ENCODE assay signal across 1 cellular context in genomic region chr2:7994397-7994951, GRCh38.
TF ChIP-seq lines count a peak whose summit lies in the region.

No MANE protein-coding gene starts in this region.

TF ChIP-seq in H1, 55 proteins besides CTCF, POLR2A, EP300 and RAD21:
- TF ChIP-seq CEBPB (IDR thresholded peaks at IDR 0.05; ENCODE audit: low read depth, low read length) (no peak), CHD1 (IDR thresholded peaks at IDR 0.05; ENCODE audit: low read depth, low read length) (no peak), JUN (IDR thresholded peaks at IDR 0.05; ENCODE audit: low read depth, low read length) (no peak), EZH2 (IDR thresholded peaks at IDR 0.05; ENCODE audit: low read depth, low read length, severe bottlenecking) (no peak), POU5F1 (IDR thresholded peaks at IDR 0.05; ENCODE audit: low read depth, low read length) (no peak)
- TF ChIP-seq, protein P1, sequence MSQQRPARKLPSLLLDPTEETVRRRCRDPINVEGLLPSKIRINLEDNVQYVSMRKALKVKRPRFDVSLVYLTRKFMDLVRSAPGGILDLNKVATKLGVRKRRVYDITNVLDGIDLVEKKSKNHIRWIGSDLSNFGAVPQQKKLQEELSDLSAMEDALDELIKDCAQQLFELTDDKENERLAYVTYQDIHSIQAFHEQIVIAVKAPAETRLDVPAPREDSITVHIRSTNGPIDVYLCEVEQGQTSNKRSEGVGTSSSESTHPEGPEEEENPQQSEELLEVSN (IDR thresholded peaks at IDR 0.05), result no peak
- TF ChIP-seq, protein P2, sequence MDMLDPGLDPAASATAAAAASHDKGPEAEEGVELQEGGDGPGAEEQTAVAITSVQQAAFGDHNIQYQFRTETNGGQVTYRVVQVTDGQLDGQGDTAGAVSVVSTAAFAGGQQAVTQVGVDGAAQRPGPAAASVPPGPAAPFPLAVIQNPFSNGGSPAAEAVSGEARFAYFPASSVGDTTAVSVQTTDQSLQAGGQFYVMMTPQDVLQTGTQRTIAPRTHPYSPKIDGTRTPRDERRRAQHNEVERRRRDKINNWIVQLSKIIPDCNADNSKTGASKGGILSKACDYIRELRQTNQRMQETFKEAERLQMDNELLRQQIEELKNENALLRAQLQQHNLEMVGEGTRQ (IDR thresholded peaks at IDR 0.05; ENCODE audit: low read length), result no peak
- TF ChIP-seq, protein P3, sequence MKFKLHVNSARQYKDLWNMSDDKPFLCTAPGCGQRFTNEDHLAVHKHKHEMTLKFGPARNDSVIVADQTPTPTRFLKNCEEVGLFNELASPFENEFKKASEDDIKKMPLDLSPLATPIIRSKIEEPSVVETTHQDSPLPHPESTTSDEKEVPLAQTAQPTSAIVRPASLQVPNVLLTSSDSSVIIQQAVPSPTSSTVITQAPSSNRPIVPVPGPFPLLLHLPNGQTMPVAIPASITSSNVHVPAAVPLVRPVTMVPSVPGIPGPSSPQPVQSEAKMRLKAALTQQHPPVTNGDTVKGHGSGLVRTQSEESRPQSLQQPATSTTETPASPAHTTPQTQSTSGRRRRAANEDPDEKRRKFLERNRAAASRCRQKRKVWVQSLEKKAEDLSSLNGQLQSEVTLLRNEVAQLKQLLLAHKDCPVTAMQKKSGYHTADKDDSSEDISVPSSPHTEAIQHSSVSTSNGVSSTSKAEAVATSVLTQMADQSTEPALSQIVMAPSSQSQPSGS (IDR thresholded peaks at IDR 0.05; ENCODE audit: low read length), result no peak
